In the genomic region with DNA sequence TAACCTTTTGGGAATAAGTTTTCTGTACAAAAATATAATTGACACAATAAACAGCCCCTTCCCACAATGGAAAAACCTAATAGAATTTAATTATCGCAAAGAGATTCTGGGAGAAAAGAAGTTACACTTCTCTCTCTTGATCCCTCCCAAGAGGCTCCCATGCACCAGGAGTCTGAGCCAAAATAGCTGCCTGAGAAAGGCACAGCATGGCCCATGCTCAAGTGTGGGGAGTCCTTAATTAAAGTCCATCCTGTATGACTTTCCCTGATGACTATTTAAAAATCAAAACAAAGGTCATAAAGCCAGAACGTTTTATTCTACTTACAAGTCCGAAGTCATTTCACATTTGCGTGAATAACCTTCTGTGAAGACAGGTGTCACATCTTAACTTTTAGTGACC, we compare ENCODE assay signal across 25 cellular contexts.
"Had no signal": no experiment of that assay in that cellular context is flagged by ENCODE, and none has a peak within 500 bp of the region (broad histone marks: within the 10 kb centered on the region; RNA-seq: fewer than 3 reads in every experiment).

No MANE protein-coding gene starts in this region.

- DNase-seq: activated effector memory CD4-positive, alpha-beta T cell treated with anti-CD3 and anti-CD28 coated beads, Interleukin-2, amount 50 U/mL, for 16 hours; activated effector memory CD4-positive, alpha-beta T cell treated with Interleukin-2 at 50 U/mL for 16 hours; activated gamma-delta T cell; activated gamma-delta T cell treated with Interleukin-2 at 50 U/mL for 16 hours; activated naive CD4-positive, alpha-beta T cell; activated naive CD4-positive, alpha-beta T cell treated with anti-CD3 and anti-CD28 coated beads, Interleukin-2, amount 50 U/mL, for 16 hours; activated naive CD4-positive, alpha-beta T cell treated with Interleukin-2 at 50 U/mL for 16 hours; activated naive CD8-positive, alpha-beta T cell treated with anti-CD3 and anti-CD28 coated beads, Interleukin-2, amount 10 ng/mL, durations not matched to agents 7 days and 5 days; activated T-cell treated with anti-CD3 and anti-CD28 coated beads for 4 hours; activated T-cell treated with anti-CD3 and anti-CD28 coated beads, Interleukin-2, amount 50 U/mL, for 1 hour; activated T-cell treated with anti-CD3 and anti-CD28 coated beads, Interleukin-2, amount 50 U/mL, for 24 hours; activated T-cell treated with anti-CD3 and anti-CD28 coated beads, Interleukin-2, amount 50 U/mL, for 4 hours; aorta; central memory CD4-positive, alpha-beta T cell; cerebellar nuclear complex had no signal

- ATAC-seq: activated naive CD4-positive, alpha-beta T cell treated with anti-CD3 and anti-CD28 coated beads, Interleukin-2, amount 50 U/mL, for 72 hours; activated naive CD8-positive, alpha-beta T cell treated with anti-CD3 and anti-CD28 coated beads, Interleukin-2, amount 50 U/mL, for 24 hours; activated T-cell treated with anti-CD3 and anti-CD28 coated beads, Interleukin-2, amount 50 U/mL, for 4 hours; activated T-cell treated with anti-CD3 and anti-CD28 coated beads, Interleukin-2, amount 50 U/mL, for 72 hours; activated T-helper 17 cell treated with anti-CD3 and anti-CD28 coated beads, Interleukin-2, amount 50 U/mL, for 72 hours had no signal

- H3K27me3 ChIP-seq: adrenal gland, ascending aorta, body of pancreas, brain microvascular endothelial cell, breast epithelium, cardiac muscle cell had no signal

- H3K27ac ChIP-seq: adrenal gland, ascending aorta, body of pancreas, brain microvascular endothelial cell, breast epithelium, cardiac muscle cell had no signal

- H3K4me3 ChIP-seq: adrenal gland, ascending aorta, body of pancreas, breast epithelium, cardiac muscle cell had no signal

- H3K4me1 ChIP-seq: adrenal gland, ascending aorta, body of pancreas, breast epithelium had no signal

- H3K9me3 ChIP-seq: adrenal gland, ascending aorta, body of pancreas, breast epithelium had no signal

- H3K36me3 ChIP-seq: adrenal gland, ascending aorta, brain microvascular endothelial cell, breast epithelium, cardiac muscle cell had no signal
